20 cellular contexts compared by ENCODE assay signal in the genomic region with DNA sequence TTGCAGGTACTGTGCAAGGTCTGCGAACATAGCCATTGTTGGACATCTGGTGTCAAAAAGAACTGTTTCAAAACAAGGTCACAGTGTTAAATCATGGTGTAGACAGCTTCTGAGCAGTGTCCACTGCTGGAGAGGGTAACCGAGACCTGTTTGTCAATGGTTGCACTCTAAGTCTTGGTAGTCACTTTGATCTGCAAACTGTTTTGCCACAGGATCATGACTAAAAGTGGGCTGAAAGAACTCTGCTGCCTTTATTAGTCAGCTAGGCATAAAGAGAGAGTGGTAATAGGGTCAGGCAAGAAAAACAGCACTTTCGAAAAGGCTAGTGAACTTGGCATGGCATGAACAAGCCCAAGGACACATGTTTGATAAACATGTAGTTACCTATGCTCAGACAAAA.
DNase-seq lines count a peak whose midpoint lies in the region; ATAC-seq and TF ChIP-seq lines count a peak whose summit lies in the region.
"Had no signal": no experiment of that assay in that cellular context is flagged by ENCODE, and none has a peak within 500 bp of the region (broad histone marks: within the 10 kb centered on the region; RNA-seq: fewer than 3 reads in every experiment).

No MANE protein-coding gene starts in this region.

- WGBS in H9 (ENCODE audit: extremely low coverage, insufficient read length, low lambda C conversion rate), result no CpG with 5 or more reads among the region's 3 CpGs

- no peaks in the 10 kb centered on the region for H3K79me1 ChIP-seq in H9 (ENCODE audit: insufficient read depth, low read depth, low read length, poor library complexity, severe bottlenecking)

- H2BK15ac ChIP-seq in H9 (ENCODE audit: low read depth, low read length), result no peak overlapping the region

- H2AFZ ChIP-seq in H9 (ENCODE audit: low read length), result peak overlapping the region; percentile 12

- no peaks in the 10 kb centered on the region for H3K27me3 Mint-ChIP-seq in H9 (ENCODE audit: low read depth)
- H3K27me3 Mint-ChIP-seq: activated CD4-positive, alpha-beta T cell treated with anti-CD3 and anti-CD28 coated beads, Interleukin-2, amount 10 ng/mL, durations not matched to agents 24 days and 14 days; memory B cell had no signal

- no peak overlapping the region for H3K18ac ChIP-seq in H9 (ENCODE audit: insufficient read length, low read depth, low read length)

- H3K4ac ChIP-seq in H9 (ENCODE audit: low read depth, low read length), result no peak overlapping the region

- H3K9me3 ChIP-seq in H9 (ENCODE audit: control insufficient read depth, low read depth, low read length), result no peaks in the 10 kb centered on the region
- H3K9me3 ChIP-seq: gastroesophageal sphincter, neutrophil, sigmoid colon, SJSA1, thyroid gland had no signal

- no peak overlapping the region for H3K27ac Mint-ChIP-seq in H9
- H3K27ac Mint-ChIP-seq in stimulated activated effector memory CD8-positive, alpha-beta T cell treated with anti-CD3 and anti-CD28 coated beads, Interleukin-12 subunit alpha, Interleukin-12 subunit beta, amount 100 ng/mL, for 72 hours, result no peak overlapping the region
- H3K27ac Mint-ChIP-seq: activated CD4-positive, alpha-beta T cell treated with anti-CD3 and anti-CD28 coated beads, Interleukin-2, amount 10 ng/mL, durations not matched to agents 24 days and 14 days; activated naive CD4-positive, alpha-beta T cell treated with anti-CD3 and anti-CD28 coated beads, Interleukin-2, amount 50 U/mL, for 24 hours; CD4-positive, alpha-beta T cell; immature natural killer cell; memory B cell had no signal

- no peak for TF ChIP-seq CTCF in H9 (conservative IDR thresholded peaks at IDR 0.05)

- no peak overlapping the region for H2BK5ac ChIP-seq in H9 (ENCODE audit: insufficient read length, low read length)

- H3K27ac ChIP-seq in H9 (ENCODE audit: insufficient read length, low read depth, low read length), result no peak overlapping the region
- H3K27ac ChIP-seq: gastroesophageal sphincter, neutrophil, sigmoid colon, thyroid gland had no signal

- H3K36me3 Mint-ChIP-seq in H9 (ENCODE audit: insufficient read depth in 1 of 3, low read depth in 3 of 3), result peaks cover 0 to 2% (median 0%) of the 10 kb centered on the region in 3 experiments; a peak in 2 of 7 replicates
- H3K36me3 Mint-ChIP-seq in stimulated activated effector memory CD8-positive, alpha-beta T cell treated with anti-CD3 and anti-CD28 coated beads, Interleukin-12 subunit alpha, Interleukin-12 subunit beta, amount 100 ng/mL, for 72 hours, result no peaks in the 10 kb centered on the region
- H3K36me3 Mint-ChIP-seq: activated naive CD4-positive, alpha-beta T cell treated with anti-CD3 and anti-CD28 coated beads, Interleukin-2, amount 50 U/mL, for 24 hours; immature natural killer cell; memory B cell had no signal

- no peaks in the 10 kb centered on the region for H3K27me3 ChIP-seq in H9 (ENCODE audit: insufficient read depth, low read length)
- H3K27me3 ChIP-seq: gastroesophageal sphincter, neutrophil, sigmoid colon, SJSA1, thyroid gland had no signal

- ATAC-seq in SK-N-SH treated with all-trans-retinoic acid at 6 μM for 48 hours (peak; percentile 51), HG03039 (IDR thresholded peaks at IDR 0.05; ENCODE audit: unreplicated experiment) (no peak)
- peak; percentile 61 for ATAC-seq in stimulated activated effector memory CD8-positive, alpha-beta T cell treated with anti-CD3 and anti-CD28 coated beads, Interleukin-12 subunit alpha, Interleukin-12 subunit beta, amount 100 ng/mL, for 72 hours

- H4K5ac ChIP-seq in H9 (ENCODE audit: insufficient read length, low read depth, low read length), result no peak overlapping the region

- no peak overlapping the region for H2BK20ac ChIP-seq in H9 (ENCODE audit: low read depth, low read length, poor library complexity, severe bottlenecking)

- H3K4me3 Mint-ChIP-seq in H9, result no peak overlapping the region
- no peak overlapping the region for H3K4me3 Mint-ChIP-seq in stimulated activated effector memory CD8-positive, alpha-beta T cell treated with anti-CD3 and anti-CD28 coated beads, Interleukin-12 subunit alpha, Interleukin-12 subunit beta, amount 100 ng/mL, for 72 hours
- H3K4me3 Mint-ChIP-seq: activated CD4-positive, alpha-beta T cell treated with anti-CD3 and anti-CD28 coated beads, Interleukin-2, amount 10 ng/mL, durations not matched to agents 24 days and 14 days; activated naive CD4-positive, alpha-beta T cell treated with anti-CD3 and anti-CD28 coated beads, Interleukin-2, amount 50 U/mL, for 24 hours; CD4-positive, alpha-beta T cell; central memory CD8-positive, alpha-beta T cell; immature natural killer cell; memory B cell had no signal

- H3K9ac ChIP-seq in H9 (ENCODE audit: extremely low read depth, insufficient read length, low read length), result no peak overlapping the region

- no peaks in the 10 kb centered on the region for H3K9me3 Mint-ChIP-seq in H9
- H3K9me3 Mint-ChIP-seq in stimulated activated effector memory CD8-positive, alpha-beta T cell treated with anti-CD3 and anti-CD28 coated beads, Interleukin-12 subunit alpha, Interleukin-12 subunit beta, amount 100 ng/mL, for 72 hours, result no peaks in the 10 kb centered on the region
- H3K9me3 Mint-ChIP-seq: activated CD4-positive, alpha-beta T cell treated with anti-CD3 and anti-CD28 coated beads, Interleukin-2, amount 10 ng/mL, durations not matched to agents 24 days and 14 days; activated naive CD4-positive, alpha-beta T cell treated with anti-CD3 and anti-CD28 coated beads, Interleukin-2, amount 50 U/mL, for 24 hours; CD4-positive, alpha-beta T cell; central memory CD8-positive, alpha-beta T cell; memory B cell had no signal

- H3K4me2 ChIP-seq in H9 (ENCODE audit: insufficient read depth, insufficient read length, low read length), result no peak overlapping the region

- H4K8ac ChIP-seq in H9 (replicated peaks; ENCODE audit: insufficient read length, low read depth, low read length), result no peak overlapping the region

- H2BK12ac ChIP-seq in H9 (ENCODE audit: insufficient read length, low read depth, low read length), result no peak overlapping the region

- H3K4me1 ChIP-seq in H9 (ENCODE audit: insufficient read depth, low read length), result no peaks in the 10 kb centered on the region
- H3K4me1 ChIP-seq: gastroesophageal sphincter, thyroid gland had no signal

- peaks cover 3 to 9% of the 10 kb centered on the region in 2 experiments; a peak in 2 of 4 replicates for H3K4me1 Mint-ChIP-seq in H9
- no peaks in the 10 kb centered on the region for H3K4me1 Mint-ChIP-seq in stimulated activated effector memory CD8-positive, alpha-beta T cell treated with anti-CD3 and anti-CD28 coated beads, Interleukin-12 subunit alpha, Interleukin-12 subunit beta, amount 100 ng/mL, for 72 hours
- H3K4me1 Mint-ChIP-seq: activated CD4-positive, alpha-beta T cell treated with anti-CD3 and anti-CD28 coated beads, Interleukin-2, amount 10 ng/mL, durations not matched to agents 24 days and 14 days; activated naive CD4-positive, alpha-beta T cell treated with anti-CD3 and anti-CD28 coated beads, Interleukin-2, amount 50 U/mL, for 24 hours; central memory CD8-positive, alpha-beta T cell; immature natural killer cell; memory B cell had no signal

- H4K91ac ChIP-seq in H9 (ENCODE audit: insufficient read length, low read depth, low read length), result no peak overlapping the region

- H3K14ac ChIP-seq in H9 (ENCODE audit: insufficient read depth, low read length), result no peak overlapping the region

- no peak overlapping the region for H2AK5ac ChIP-seq in H9 (ENCODE audit: insufficient read length, low read length)

- H3T11ph ChIP-seq in H9 (ENCODE audit: low read length), result no peak overlapping the region

- no peak overlapping the region for H2BK120ac ChIP-seq in H9 (ENCODE audit: low read depth, low read length, poor library complexity, severe bottlenecking)

- no peaks in the 10 kb centered on the region for H4K20me1 ChIP-seq in H9 (ENCODE audit: control insufficient read depth, insufficient read depth, insufficient read length)

- DNase-seq in H9, result no peak
- peak; percentile 52 for DNase-seq in iris pigment epithelial cell (ENCODE audit: low read depth)
- no peak for DNase-seq in stimulated activated effector memory CD8-positive, alpha-beta T cell treated with anti-CD3 and anti-CD28 coated beads, Interleukin-12 subunit alpha, Interleukin-12 subunit beta, amount 100 ng/mL, for 72 hours (ENCODE audit: low spot score in 2 of 2)
- DNase-seq in GF-D8 (lab: John Stamatoyannopoulos, UW), result no peak
- no peak for DNase-seq in D341Med (ENCODE audit: low spot score)
- DNase-seq: activated CD4-positive, alpha-beta T cell treated with anti-CD3 and anti-CD28 coated beads, Interleukin-2, amount 10 ng/mL, durations not matched to agents 24 days and 14 days; CD4-positive, alpha-beta T cell; immature natural killer cell; NCI-H187; NCI-H510A; sigmoid colon; thyroid gland had no signal

- no peaks in the 10 kb centered on the region for H3K79me2 ChIP-seq in H9 (ENCODE audit: insufficient read depth, low read length)

- H3K23ac ChIP-seq in H9 (ENCODE audit: insufficient read length, low read depth, low read length), result no peak overlapping the region

- no peak overlapping the region for H3K56ac ChIP-seq in H9 (ENCODE audit: insufficient read length, low read depth, low read length)

- no peaks in the 10 kb centered on the region for H3K23me2 ChIP-seq in H9 (ENCODE audit: insufficient read length, low read depth, low read length, poor library complexity, severe bottlenecking)

TF ChIP-seq in SK-N-SH treated with all-trans-retinoic acid at 6 μM for 48 hours, 23 proteins besides CTCF, POLR2A, EP300 and RAD21 (continues in another document):
- TF ChIP-seq, protein P1, sequence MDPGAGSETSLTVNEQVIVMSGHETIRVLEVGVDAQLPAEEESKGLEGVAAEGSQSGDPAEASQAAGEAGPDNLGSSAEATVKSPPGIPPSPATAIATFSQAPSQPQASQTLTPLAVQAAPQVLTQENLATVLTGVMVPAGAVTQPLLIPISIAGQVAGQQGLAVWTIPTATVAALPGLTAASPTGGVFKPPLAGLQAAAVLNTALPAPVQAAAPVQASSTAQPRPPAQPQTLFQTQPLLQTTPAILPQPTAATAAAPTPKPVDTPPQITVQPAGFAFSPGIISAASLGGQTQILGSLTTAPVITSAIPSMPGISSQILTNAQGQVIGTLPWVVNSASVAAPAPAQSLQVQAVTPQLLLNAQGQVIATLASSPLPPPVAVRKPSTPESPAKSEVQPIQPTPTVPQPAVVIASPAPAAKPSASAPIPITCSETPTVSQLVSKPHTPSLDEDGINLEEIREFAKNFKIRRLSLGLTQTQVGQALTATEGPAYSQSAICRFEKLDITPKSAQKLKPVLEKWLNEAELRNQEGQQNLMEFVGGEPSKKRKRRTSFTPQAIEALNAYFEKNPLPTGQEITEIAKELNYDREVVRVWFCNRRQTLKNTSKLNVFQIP (CRISPR knock-in tag; IDR thresholded peaks at IDR 0.05; ENCODE audit: borderline replicate concordance, low read depth), result no peak
- no peak for TF ChIP-seq ZFP3 (CRISPR knock-in tag; IDR thresholded peaks at IDR 0.05)
- TF ChIP-seq BACH2 (CRISPR knock-in tag; IDR thresholded peaks at IDR 0.05; ENCODE audit: borderline replicate concordance), result no peak
- no peak for TF ChIP-seq ARNTL (CRISPR knock-in tag; IDR thresholded peaks at IDR 0.05; ENCODE audit: borderline replicate concordance, low read depth)
